8 cellular contexts compared by ENCODE assay signal in genomic region chr19:19185853-19186728, GRCh38. TPM values are rescaled to one million over a fixed set of nuclear protein-coding genes. Genes with fewer than 3 reads are reported as not detected.
DNase-seq lines count a peak whose midpoint lies in the region; ATAC-seq and TF ChIP-seq lines count a peak whose summit lies in the region.

No MANE protein-coding gene starts in this region.

- H3K4me3 ChIP-seq in BJ (ENCODE audit: low read depth, low read length) (no peak overlapping the region), HCT116 (replicated peaks in 1 of 2; ENCODE audit: low read depth in 1 of 2, low read length in 2 of 2) (no peak overlapping the region)

- H2AFZ ChIP-seq in HCT116 (ENCODE audit: low read depth, low read length, poor library complexity, severe bottlenecking), result no peak overlapping the region

- no peaks in the 10 kb centered on the region for H3K27me3 ChIP-seq in BJ (ENCODE audit: control insufficient read depth, insufficient read depth, low read length)
- no peaks in the 10 kb centered on the region for H3K27me3 ChIP-seq in HCT116 (ENCODE audit: insufficient read depth, low read length)

- intact Hi-C loops in HCT116 (cut with micrococcal nuclease), result loop anchor here (2.0 kb wide), 1 partner anchor 157 kb away; no protein-coding TSS in a partner anchor

- RAD21 ChIA-PET in HCT116 (lab: Charles Lee; ENCODE audit: low non-redundant PET in 1 of 2, low total read pairs in 2 of 2, uncharacterized antibody in 2 of 2, unreplicated experiment in 2 of 2), result interaction anchor here in 1 of 2 experiments (0.9 kb wide), 1 partner anchor 157 kb away, joined by 3 read pairs; no protein-coding TSS in a partner anchor

- H3K9me3 ChIP-seq in HCT116 (ENCODE audit: control insufficient read depth in 1 of 2, insufficient read depth in 1 of 2, low read depth in 1 of 2, low read length in 2 of 2), result no peaks in the 10 kb centered on the region

- 0 out of 2 replicates have a peak overlapping the region, but pooled peaks have one; percentile 25 for H3K4me2 ChIP-seq in HCT116 (ENCODE audit: low read length)

- H3K9ac ChIP-seq in HCT116 (ENCODE audit: low read length), result no peak overlapping the region

- H4K20me1 ChIP-seq in HCT116 (ENCODE audit: insufficient read depth), result no peaks in the 10 kb centered on the region

- H3K79me2 ChIP-seq in HCT116 (ENCODE audit: insufficient read depth, low read length), result peaks cover 26% of the 10 kb centered on the region

- peaks cover 11 to 28% of the 10 kb centered on the region in 2 experiments for H3K4me1 ChIP-seq in HCT116 (ENCODE audit: control insufficient read depth in 1 of 2, insufficient read depth in 2 of 2, low read length in 2 of 2)

- POLR2A ChIA-PET in BJ (lab: Charles Lee) (no interaction called here), HCT116 (lab: Charles Lee) (no interaction called here), RWPE1 (lab: Yijun Ruan, JAX; ENCODE audit: low non-redundant PET) (no interaction called here)

- peak; percentile 78 for TF ChIP-seq RAD21 in HCT116 (IDR thresholded peaks at IDR 0.05; ENCODE audit: low read depth)

- ATAC-seq in HCT116, result peak; percentile 98

- TF ChIP-seq CTCF in BJ (IDR thresholded peaks at IDR 0.05; ENCODE audit: insufficient read depth, low read depth, low read length) (peak; percentile 67), HCT116 (IDR thresholded peaks at IDR 0.05 in 2 of 3, conservative IDR thresholded peaks at IDR 0.05 in 1 of 3; ENCODE audit: borderline replicate concordance in 1 of 3, insufficient read depth in 1 of 3, low read depth in 2 of 3, low read length in 2 of 3) (peak; percentile 76 to 91 (median 88); a peak in 5 of 6 replicates), RWPE1 (conservative IDR thresholded peaks at IDR 0.05; ENCODE audit: low read depth) (peak; percentile 75)

- H3K36me3 ChIP-seq in BJ (ENCODE audit: control insufficient read depth, insufficient read depth, low read length) (peaks cover 8% of the 10 kb centered on the region), HCT116 (ENCODE audit: control insufficient read depth in 1 of 2, insufficient read depth in 2 of 2, low read length in 2 of 2) (peaks cover 0 to 12% of the 10 kb centered on the region in 2 experiments; a peak in 2 of 4 replicates)

- BruUV-seq in HCT116 (replicated peaks; lab: Mats Ljungman, UMichigan), result no TSS peak

- DNase-seq in BJ (ENCODE audit: low read depth) (no peak), HCT116 (ENCODE audit: low read depth, low spot score) (peak; percentile 50), RWPE1 (ENCODE audit: low spot score) (no peak), hepatic stellate cell (ENCODE audit: low spot score) (peak; percentile 66), NCI-H2107 (lab: John Stamatoyannopoulos, UW) (no peak), T1000 (lab: John Stamatoyannopoulos, UW) (no peak)
- DNase-seq in activated T-helper 9 cell treated with anti-CD3 and anti-CD28 coated beads, Interleukin-2, amount 50 U/mL, for 16 hours (ENCODE audit: low read depth), result peak; percentile 54
- peak; percentile 75 for DNase-seq in stimulated activated CD4-positive, alpha-beta T cell treated with anti-CD3 and anti-CD28 coated beads, Interleukin-4, amount 100 ng/mL, for 24 hours

- no peaks in the 10 kb centered on the region for H3K9me2 ChIP-seq in HCT116 (ENCODE audit: insufficient read depth)

- H3K27ac ChIP-seq in HCT116 (ENCODE audit: low read depth, low read length), result peak overlapping the region; percentile 11; the same call in 1 of the 2 replicates
- peak overlapping the region; percentile 32 for H3K27ac ChIP-seq in RWPE1

- TF ChIP-seq POLR2A in HCT116 (IDR thresholded peaks at IDR 0.05; ENCODE audit: borderline replicate concordance, extremely low read depth, insufficient read depth, insufficient read length), result no peak

- CTCF ChIA-PET in BJ (lab: Yijun Ruan, JAX) (interaction anchor here (2.4 kb wide), 1 partner anchor 11 kb away, joined by 9 read pairs; no protein-coding TSS in a partner anchor), HCT116 (lab: Charles Lee) (interaction anchor here (1.0 to 1.2 kb wide), 3 partner anchors 11 to 157 kb away, joined by 3 to 4 read pairs (median 3); no protein-coding TSS in a partner anchor), RWPE1 (lab: Yijun Ruan, JAX) (interaction anchor here (0.6 to 1.0 kb wide), 2 partner anchors 9 to 11 kb away, joined by 3 to 6 read pairs; no protein-coding TSS in a partner anchor)

TF ChIP-seq in HCT116, 20 proteins besides CTCF, POLR2A, EP300 and RAD21:
- TF ChIP-seq SRF (IDR thresholded peaks at IDR 0.05; ENCODE audit: low read depth) (no peak), CEBPB (IDR thresholded peaks at IDR 0.05; ENCODE audit: low read depth) (no peak), ELF1 (IDR thresholded peaks at IDR 0.05; ENCODE audit: borderline replicate concordance, low read depth) (no peak), ZFX (IDR thresholded peaks at IDR 0.05) (no peak), EZH2 (IDR thresholded peaks at IDR 0.05) (no peak), EGR1 (IDR thresholded peaks at IDR 0.05; ENCODE audit: low read depth) (no peak), ATF3 (IDR thresholded peaks at IDR 0.05) (no peak), POLR2AphosphoS5 (IDR thresholded peaks at IDR 0.05; ENCODE audit: low read depth, low read length) (no peak)

RNA-seq across cellular contexts. Expression of gene BORCS8, which starts 5.9 kb away (rescaled TPM):
- 23.2 and 27.5 TPM in 2 replicates for polyA plus RNA-seq in BJ (2011; rRNA removed)
- polyA minus RNA-seq in BJ (2011; rRNA and poly(A)+ RNA removed), result 11.8 and 16.5 TPM in 2 replicates
- 17.1 TPM for total RNA-seq in HCT116 (2021; ENCODE audit: unreplicated experiment)
- 7.0 and 9.9 TPM in 2 replicates for polyA plus RNA-seq in HCT116 (2012)

RNA-seq across cellular contexts. Expression of gene RFXANK, which starts 6.0 kb away (rescaled TPM):
- 61.6 and 72.5 TPM in 2 replicates for polyA plus RNA-seq in BJ (2011; rRNA removed)
- 54.2 and 84.5 TPM in 2 replicates for polyA minus RNA-seq in BJ (2011; rRNA and poly(A)+ RNA removed)
- total RNA-seq in HCT116 (2021; ENCODE audit: unreplicated experiment), result 78.9 TPM
- polyA plus RNA-seq in HCT116 (2012), result 99.7 and 103 TPM in 2 replicates

RNA-seq across cellular contexts. Expression of gene MEF2B, which starts 16.0 kb away (rescaled TPM):
- polyA plus RNA-seq in BJ (2011; rRNA removed), result 0.10 and 0.39 TPM in 2 replicates
- polyA minus RNA-seq in BJ (2011; rRNA and poly(A)+ RNA removed), result 0.15 and 0.71 TPM in 2 replicates
- 7.9 TPM for total RNA-seq in HCT116 (2021; ENCODE audit: unreplicated experiment)
- 0.45 and 0.73 TPM in 2 replicates for polyA plus RNA-seq in HCT116 (2012)

RNA-seq across cellular contexts. Expression of gene NR2C2AP, which starts 17.1 kb away (rescaled TPM):
- 10.0 and 12.1 TPM in 2 replicates for polyA plus RNA-seq in BJ (2011; rRNA removed)
- 2.3 and 6.6 TPM in 2 replicates for polyA minus RNA-seq in BJ (2011; rRNA and poly(A)+ RNA removed)
- total RNA-seq in HCT116 (2021; ENCODE audit: unreplicated experiment), result 45.3 TPM
- polyA plus RNA-seq in HCT116 (2012), result 27.4 and 37.7 TPM in 2 replicates

RNA-seq across cellular contexts. Expression of gene NCAN, which starts 25.7 kb away (rescaled TPM):
- not detected in 2 replicates for polyA plus RNA-seq in BJ (2011; rRNA removed)
- polyA minus RNA-seq in BJ (2011; rRNA and poly(A)+ RNA removed), result not detected in 2 replicates
- total RNA-seq in HCT116 (2021; ENCODE audit: unreplicated experiment), result 0.07 TPM
- polyA plus RNA-seq in HCT116 (2012), result 0.14 and 0.20 TPM in 2 replicates

Comparison
In these comparisons a context has a peak if more than half of its experiments do, and no peak if none do; other contexts are left out.
1. DNase-seq: peak in HCT116 (single experiment), activated T-helper 9 cell treated with anti-CD3 and anti-CD28 coated beads, Interleukin-2, amount 50 U/mL, for 16 hours (single experiment), hepatic stellate cell (single experiment) and stimulated activated CD4-positive, alpha-beta T cell treated with anti-CD3 and anti-CD28 coated beads, Interleukin-4, amount 100 ng/mL, for 24 hours (single experiment); none in BJ (single experiment), RWPE1 (single experiment), NCI-H2107 (single experiment) and T1000 (single experiment).
2. Peak in every context shown above with its lines, with median percentiles within 50 percentile points of each other: CTCF ChIP-seq.